ENCODE assay signal across 13 cellular contexts in the genomic region with DNA sequence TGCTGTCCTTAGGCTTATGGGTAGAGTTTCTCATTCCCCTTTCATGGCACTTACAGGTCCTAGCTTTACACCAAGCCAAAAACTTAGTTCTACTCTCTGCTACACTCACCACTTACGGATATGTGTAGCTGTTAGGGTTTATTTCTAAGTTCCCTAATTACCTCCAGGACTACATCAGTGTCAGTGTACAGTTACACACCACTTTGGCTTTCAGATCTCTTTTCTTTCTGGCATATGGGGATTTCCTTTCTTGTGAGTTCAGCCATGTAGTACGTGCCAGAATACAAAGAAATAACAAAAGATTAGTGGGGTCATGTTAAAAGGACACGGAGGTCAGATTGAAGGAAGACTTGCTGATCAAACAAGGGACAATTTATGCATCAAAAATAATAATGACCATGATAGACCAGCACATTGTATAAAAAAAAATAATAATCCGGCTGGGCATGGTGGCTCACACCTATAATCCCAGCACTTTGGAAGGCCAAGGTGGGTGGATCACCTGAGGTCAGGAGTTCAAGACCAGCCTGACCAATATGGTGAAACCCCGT. TPM values are rescaled to one million over a fixed set of nuclear protein-coding genes. Genes with fewer than 3 reads are reported as not detected.
A peak's percentile ranks its signal among the peaks of the same experiment; 100 is the strongest.
DNase-seq lines count a peak whose midpoint lies in the region; ATAC-seq and TF ChIP-seq lines count a peak whose summit lies in the region.
"Had no signal": no experiment of that assay in that cellular context is flagged by ENCODE, and none has a peak within 500 bp of the region (broad histone marks: within the 10 kb centered on the region; RNA-seq: fewer than 3 reads in every experiment).

No MANE protein-coding gene starts in this region.

- ATAC-seq in GM18868 (IDR thresholded peaks at IDR 0.05; ENCODE audit: unreplicated experiment) (peak; percentile 41), HG03066 (IDR thresholded peaks at IDR 0.05; ENCODE audit: low read depth, unreplicated experiment) (peak; percentile 27), WTC11 (no peak), GM18909 (IDR thresholded peaks at IDR 0.05; ENCODE audit: poor library complexity, unreplicated experiment) (no peak)

- no TSS peak for BruUV-seq in A673 (replicated peaks; lab: Mats Ljungman, UMichigan)

- H3K4me3 Mint-ChIP-seq in WTC11 = no peak overlapping the region

- no peaks in the 10 kb centered on the region for H3K27me3 ChIP-seq in A673 (replicated peaks; ENCODE audit: insufficient read depth, low read depth, low read length, poor library complexity)
- H3K27me3 ChIP-seq: esophagus squamous epithelium, right atrium auricular region had no signal

- H3K9me3 Mint-ChIP-seq in WTC11 = no peaks in the 10 kb centered on the region

- CTCF ChIA-PET in WTC11 (lab: Charles Lee) = no interaction called here
- CTCF ChIA-PET in A673 (lab: Charles Lee) = no interaction called here

- TF ChIP-seq CTCF in WTC11 (IDR thresholded peaks at IDR 0.05) (no peak), A673 (conservative IDR thresholded peaks at IDR 0.05; ENCODE audit: low read depth, low read length) (no peak)

- H3K9me3 ChIP-seq in A673 (ENCODE audit: low read depth, low read length, poor library complexity, severe bottlenecking) = no peaks in the 10 kb centered on the region
- H3K9me3 ChIP-seq: esophagus squamous epithelium, left ventricle myocardium inferior, right atrium auricular region had no signal

- no peaks in the 10 kb centered on the region for H3K36me3 Mint-ChIP-seq in WTC11

- no peak overlapping the region for H3K4me3 ChIP-seq in A673 (ENCODE audit: low read depth, low read length, poor library complexity, severe bottlenecking)
- H3K4me3 ChIP-seq: esophagus squamous epithelium, left ventricle myocardium inferior, right atrium auricular region had no signal

- H3K4me1 ChIP-seq in A673 (ENCODE audit: insufficient read depth, low read length, poor library complexity, severe bottlenecking) = no peaks in the 10 kb centered on the region
- H3K4me1 ChIP-seq: left ventricle myocardium inferior, right atrium auricular region had no signal

- H3K27ac ChIP-seq in caudate nucleus (ENCODE audit: low read depth, low read length) = no peak overlapping the region
- H3K27ac ChIP-seq in A673 (ENCODE audit: low read depth, low read length, poor library complexity, severe bottlenecking) = no peak overlapping the region
- H3K27ac ChIP-seq: esophagus squamous epithelium, left ventricle myocardium inferior, right atrium auricular region had no signal

- H3K27ac Mint-ChIP-seq in WTC11 = peak overlapping the region; percentile 71; the same call in 1 of the 2 replicates

- DNase-seq in CD1c-positive myeloid dendritic cell (ENCODE audit: extremely low spot score) (peak; percentile 79), WTC11 (ENCODE audit: low spot score) (no peak), NAMALWA (ENCODE audit: low spot score) (no peak), caudate nucleus (lab: John Stamatoyannopoulos, UW) (no peak), A673 (ENCODE audit: low spot score) (no peak)
- DNase-seq: amygdala, esophagus squamous epithelium, left ventricle myocardium inferior, NCI-H510A had no signal

- H3K4me1 Mint-ChIP-seq in WTC11 = peaks cover 21% of the 10 kb centered on the region

- no peaks in the 10 kb centered on the region for H3K27me3 Mint-ChIP-seq in WTC11 (ENCODE audit: low read depth)

- intact Hi-C loops in A673 (cut with micrococcal nuclease; ENCODE audit: unreplicated experiment) = no loop called here

- POLR2A ChIA-PET in WTC11 (lab: Charles Lee) = no interaction called here
- POLR2A ChIA-PET in A673 (lab: Charles Lee; ENCODE audit: low non-redundant PET) = no interaction called here

- no peaks in the 10 kb centered on the region for H3K36me3 ChIP-seq in A673 (ENCODE audit: insufficient read depth, low read length, poor library complexity, severe bottlenecking)
- H3K36me3 ChIP-seq: esophagus squamous epithelium, left ventricle myocardium inferior, right atrium auricular region had no signal

TF ChIP-seq in WTC11, 78 proteins besides CTCF, POLR2A, EP300 and RAD21 (continues in another document):
- no peak for TF ChIP-seq KAT7 (CRISPR knock-in tag; IDR thresholded peaks at IDR 0.05; ENCODE audit: borderline replicate concordance)
- TF ChIP-seq, protein P1, sequence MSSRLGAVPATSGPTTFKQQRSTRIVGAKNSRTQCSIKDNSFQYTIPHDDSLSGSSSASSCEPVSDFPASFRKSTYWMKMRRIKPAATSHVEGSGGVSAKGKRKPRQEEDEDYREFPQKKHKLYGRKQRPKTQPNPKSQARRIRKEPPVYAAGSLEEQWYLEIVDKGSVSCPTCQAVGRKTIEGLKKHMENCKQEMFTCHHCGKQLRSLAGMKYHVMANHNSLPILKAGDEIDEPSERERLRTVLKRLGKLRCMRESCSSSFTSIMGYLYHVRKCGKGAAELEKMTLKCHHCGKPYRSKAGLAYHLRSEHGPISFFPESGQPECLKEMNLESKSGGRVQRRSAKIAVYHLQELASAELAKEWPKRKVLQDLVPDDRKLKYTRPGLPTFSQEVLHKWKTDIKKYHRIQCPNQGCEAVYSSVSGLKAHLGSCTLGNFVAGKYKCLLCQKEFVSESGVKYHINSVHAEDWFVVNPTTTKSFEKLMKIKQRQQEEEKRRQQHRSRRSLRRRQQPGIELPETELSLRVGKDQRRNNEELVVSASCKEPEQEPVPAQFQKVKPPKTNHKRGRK (CRISPR knock-in tag; IDR thresholded peaks at IDR 0.05; ENCODE audit: borderline replicate concordance) = no peak
- TF ChIP-seq TCF7 (CRISPR knock-in tag; IDR thresholded peaks at IDR 0.05; ENCODE audit: low read depth) = no peak
- TF ChIP-seq JUN (CRISPR knock-in tag; IDR thresholded peaks at IDR 0.05) = no peak
- TF ChIP-seq, protein P2, sequence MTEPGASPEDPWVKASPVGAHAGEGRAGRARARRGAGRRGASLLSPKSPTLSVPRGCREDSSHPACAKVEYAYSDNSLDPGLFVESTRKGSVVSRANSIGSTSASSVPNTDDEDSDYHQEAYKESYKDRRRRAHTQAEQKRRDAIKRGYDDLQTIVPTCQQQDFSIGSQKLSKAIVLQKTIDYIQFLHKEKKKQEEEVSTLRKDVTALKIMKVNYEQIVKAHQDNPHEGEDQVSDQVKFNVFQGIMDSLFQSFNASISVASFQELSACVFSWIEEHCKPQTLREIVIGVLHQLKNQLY (CRISPR knock-in tag; IDR thresholded peaks at IDR 0.05) = no peak
- TF ChIP-seq, protein P3, sequence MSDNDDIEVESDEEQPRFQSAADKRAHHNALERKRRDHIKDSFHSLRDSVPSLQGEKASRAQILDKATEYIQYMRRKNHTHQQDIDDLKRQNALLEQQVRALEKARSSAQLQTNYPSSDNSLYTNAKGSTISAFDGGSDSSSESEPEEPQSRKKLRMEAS (CRISPR knock-in tag; IDR thresholded peaks at IDR 0.05) = no peak
- TF ChIP-seq, protein P4, sequence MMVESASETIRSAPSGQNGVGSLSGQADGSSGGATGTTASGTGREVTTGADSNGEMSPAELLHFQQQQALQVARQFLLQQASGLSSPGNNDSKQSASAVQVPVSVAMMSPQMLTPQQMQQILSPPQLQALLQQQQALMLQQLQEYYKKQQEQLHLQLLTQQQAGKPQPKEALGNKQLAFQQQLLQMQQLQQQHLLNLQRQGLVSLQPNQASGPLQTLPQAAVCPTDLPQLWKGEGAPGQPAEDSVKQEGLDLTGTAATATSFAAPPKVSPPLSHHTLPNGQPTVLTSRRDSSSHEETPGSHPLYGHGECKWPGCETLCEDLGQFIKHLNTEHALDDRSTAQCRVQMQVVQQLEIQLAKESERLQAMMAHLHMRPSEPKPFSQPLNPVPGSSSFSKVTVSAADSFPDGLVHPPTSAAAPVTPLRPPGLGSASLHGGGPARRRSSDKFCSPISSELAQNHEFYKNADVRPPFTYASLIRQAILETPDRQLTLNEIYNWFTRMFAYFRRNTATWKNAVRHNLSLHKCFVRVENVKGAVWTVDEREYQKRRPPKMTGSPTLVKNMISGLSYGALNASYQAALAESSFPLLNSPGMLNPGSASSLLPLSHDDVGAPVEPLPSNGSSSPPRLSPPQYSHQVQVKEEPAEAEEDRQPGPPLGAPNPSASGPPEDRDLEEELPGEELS (CRISPR knock-in tag; IDR thresholded peaks at IDR 0.05) = no peak
- TF ChIP-seq RORB (CRISPR knock-in tag; IDR thresholded peaks at IDR 0.05) = no peak
- TF ChIP-seq, protein P5, sequence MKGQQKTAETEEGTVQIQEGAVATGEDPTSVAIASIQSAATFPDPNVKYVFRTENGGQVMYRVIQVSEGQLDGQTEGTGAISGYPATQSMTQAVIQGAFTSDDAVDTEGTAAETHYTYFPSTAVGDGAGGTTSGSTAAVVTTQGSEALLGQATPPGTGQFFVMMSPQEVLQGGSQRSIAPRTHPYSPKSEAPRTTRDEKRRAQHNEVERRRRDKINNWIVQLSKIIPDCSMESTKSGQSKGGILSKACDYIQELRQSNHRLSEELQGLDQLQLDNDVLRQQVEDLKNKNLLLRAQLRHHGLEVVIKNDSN (CRISPR knock-in tag; IDR thresholded peaks at IDR 0.05) = no peak
- TF ChIP-seq, protein P6, sequence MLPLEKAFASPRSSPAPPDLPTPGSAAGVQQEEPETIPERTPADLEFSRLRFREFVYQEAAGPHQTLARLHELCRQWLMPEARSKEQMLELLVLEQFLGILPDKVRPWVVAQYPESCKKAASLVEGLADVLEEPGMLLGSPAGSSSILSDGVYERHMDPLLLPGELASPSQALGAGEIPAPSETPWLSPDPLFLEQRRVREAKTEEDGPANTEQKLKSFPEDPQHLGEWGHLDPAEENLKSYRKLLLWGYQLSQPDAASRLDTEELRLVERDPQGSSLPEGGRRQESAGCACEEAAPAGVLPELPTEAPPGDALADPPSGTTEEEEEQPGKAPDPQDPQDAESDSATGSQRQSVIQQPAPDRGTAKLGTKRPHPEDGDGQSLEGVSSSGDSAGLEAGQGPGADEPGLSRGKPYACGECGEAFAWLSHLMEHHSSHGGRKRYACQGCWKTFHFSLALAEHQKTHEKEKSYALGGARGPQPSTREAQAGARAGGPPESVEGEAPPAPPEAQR (CRISPR knock-in tag; IDR thresholded peaks at IDR 0.05) = no peak
- no peak for TF ChIP-seq SP1 (CRISPR knock-in tag; conservative IDR thresholded peaks at IDR 0.05)
- TF ChIP-seq ZBTB21 (CRISPR knock-in tag; IDR thresholded peaks at IDR 0.05; ENCODE audit: borderline replicate concordance) = no peak
- TF ChIP-seq IRF2 (CRISPR knock-in tag; IDR thresholded peaks at IDR 0.05; ENCODE audit: borderline replicate concordance, low read depth) = no peak

RNA-seq across cellular contexts. Expression of a gene that starts 41.8 kb away (rescaled TPM):
- total RNA-seq in WTC11 (2021) (11.1 to 13.0 TPM (median 11.2 TPM) in 3 replicates), A673 (2021) (16.9 and 17.3 TPM in 2 replicates)

RNA-seq across cellular contexts. Expression of a gene that starts 47.5 kb away (rescaled TPM):
- total RNA-seq in WTC11 (2021) (197 to 200 TPM (median 198 TPM) in 3 replicates), A673 (2021) (368 and 393 TPM in 2 replicates)

RNA-seq across cellular contexts. Expression of a gene that starts 51.3 kb away (rescaled TPM):
- 21.2 to 22.5 TPM (median 21.7 TPM) in 3 replicates for total RNA-seq in WTC11 (2021)
- total RNA-seq in A673 (2021) = 25.5 and 26.6 TPM in 2 replicates

Comparison
In these comparisons a context has a peak if more than half of its experiments do, and no peak if none do; other contexts are left out.
1. ATAC-seq: peak in GM18868 (single experiment) and HG03066 (single experiment); none in WTC11 (single experiment) and GM18909 (single experiment).